In the genomic region with DNA sequence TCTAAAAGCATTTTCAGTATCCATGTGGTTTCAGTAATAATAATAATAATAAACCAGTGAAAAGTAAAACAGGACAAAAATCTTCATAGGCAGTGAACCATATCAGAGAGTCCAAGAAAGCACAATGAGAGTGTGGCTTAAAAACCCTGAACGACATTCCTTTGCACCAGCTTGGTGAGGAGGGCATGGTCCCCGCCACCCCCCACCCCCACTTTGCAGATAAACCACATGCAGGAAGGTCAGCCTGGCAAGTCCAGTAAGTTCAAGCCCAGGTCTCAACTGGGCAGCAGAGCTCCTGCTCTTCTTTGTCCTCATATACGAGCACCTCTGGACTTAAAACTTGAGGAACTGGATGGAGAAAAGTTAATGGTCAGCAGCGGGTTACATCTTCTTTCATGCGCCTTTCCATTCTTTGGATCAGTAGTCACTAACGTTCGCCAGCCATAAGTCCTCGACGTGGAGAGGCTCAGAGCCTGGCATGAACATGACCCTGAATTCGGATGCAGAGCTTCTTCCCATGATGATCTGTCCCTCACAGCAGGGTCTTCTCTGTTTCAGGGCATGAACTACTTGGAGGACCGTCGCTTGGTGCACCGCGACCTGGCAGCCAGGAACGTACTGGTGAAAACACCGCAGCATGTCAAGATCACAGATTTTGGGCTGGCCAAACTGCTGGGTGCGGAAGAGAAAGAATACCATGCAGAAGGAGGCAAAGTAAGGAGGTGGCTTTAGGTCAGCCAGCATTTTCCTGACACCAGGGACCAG, we compare ENCODE assay signal across 28 cellular contexts.
A peak's percentile ranks its signal among the peaks of the same experiment; 100 is the strongest.
DNase-seq lines count a peak whose midpoint lies in the region; ATAC-seq and TF ChIP-seq lines count a peak whose summit lies in the region.
"Had no signal": no experiment of that assay in that cellular context is flagged by ENCODE, and none has a peak within 500 bp of the region (broad histone marks: within the 10 kb centered on the region; RNA-seq: fewer than 3 reads in every experiment).

No MANE protein-coding gene starts in this region.

- no peak overlapping the region for H3K23ac ChIP-seq in neuronal stem cell (ENCODE audit: low read depth, low read length, poor library complexity)

- ATAC-seq in GM23338 (no peak), HG03457 (IDR thresholded peaks at IDR 0.05; ENCODE audit: unreplicated experiment) (no peak)

- H3K9ac ChIP-seq in smooth muscle cell (ENCODE audit: low read depth), result no peak overlapping the region
- no peak overlapping the region for H3K9ac ChIP-seq in neuronal stem cell (ENCODE audit: low read depth, low read length, poor library complexity)

- H3K27ac ChIP-seq in GM23338 (ENCODE audit: low read depth), result no peak overlapping the region; the same call in 1 of the 2 replicates
- H3K27ac ChIP-seq in SJCRH30, result peak overlapping the region; percentile 74
- H3K27ac ChIP-seq in smooth muscle cell (ENCODE audit: low read depth), result no peak overlapping the region
- no peak overlapping the region for H3K27ac ChIP-seq in neuronal stem cell (replicated peaks; ENCODE audit: low read length)
- H3K27ac ChIP-seq: colonic mucosa, pancreas had no signal

- H2BK120ac ChIP-seq in neuronal stem cell (ENCODE audit: low read depth, low read length), result no peak overlapping the region

- H3K14ac ChIP-seq in neuronal stem cell (ENCODE audit: low read length), result no peak overlapping the region

- peaks cover 53% of the 10 kb centered on the region for H3K4me1 ChIP-seq in GM23338 (ENCODE audit: insufficient read depth)
- peaks cover 17% of the 10 kb centered on the region for H3K4me1 ChIP-seq in SJCRH30
- H3K4me1 ChIP-seq in smooth muscle cell (ENCODE audit: low read depth), result peaks cover 12% of the 10 kb centered on the region
- peaks cover 17 to 26% of the 10 kb centered on the region in 2 donors for H3K4me1 ChIP-seq in neuronal stem cell (ENCODE audit: control insufficient read depth in 2 of 2, insufficient read depth in 1 of 2, low read depth in 1 of 2, low read length in 2 of 2)

- no peaks in the 10 kb centered on the region; the same call in 2 of the 3 replicates for H3K9me3 Mint-ChIP-seq in GM23338
- no peaks in the 10 kb centered on the region for H3K9me3 Mint-ChIP-seq in progenitor cell of endocrine pancreas (ENCODE audit: low read depth)
- H3K9me3 Mint-ChIP-seq: activated CD4-positive, alpha-beta T cell treated with anti-CD3 and anti-CD28 coated beads, Interleukin-2, amount 10 ng/mL, durations not matched to agents 7 days and 5 days; activated naive CD4-positive, alpha-beta T cell treated with anti-CD3 and anti-CD28 coated beads, Interleukin-2, amount 10 ng/mL, durations not matched to agents 7 days and 5 days; activated T-helper 1 cell treated with anti-CD3 and anti-CD28 coated beads, Interleukin-12 subunit alpha, Interleukin-12 subunit beta, Interleukin-2, Interleukin-4 antibody, amounts not matched to agents 30 ng/mL and 10 ng/mL and 1 ng/mL, durations not matched to agents 14 hours and 24 hours and 36 hours; natural killer cell treated with Interleukin-12 subunit alpha and Interleukin-12 subunit beta and Interleukin-15 and Interleukin-18, amount 100 ng/mL, for 72 hours; stimulated activated effector memory CD8-positive, alpha-beta T cell treated with anti-CD3 and anti-CD28 coated beads, Interleukin-12 subunit alpha, Interleukin-12 subunit beta, amount 100 ng/mL, for 72 hours had no signal

- peak overlapping the region; percentile 14 for H3K4me2 ChIP-seq in GM23338
- H3K4me2 ChIP-seq in smooth muscle cell, result no peak overlapping the region
- H3K4me2 ChIP-seq in neuronal stem cell (ENCODE audit: insufficient read depth, low read length, poor library complexity, severe bottlenecking), result no peak overlapping the region

- H2BK12ac ChIP-seq in neuronal stem cell (ENCODE audit: low read length), result no peak overlapping the region

- no peak overlapping the region for H2AFZ ChIP-seq in GM23338
- H2AFZ ChIP-seq in smooth muscle cell (ENCODE audit: low read depth), result no peak overlapping the region
- no peak overlapping the region for H2AFZ ChIP-seq in neuronal stem cell (ENCODE audit: low read length)

- no peak for DNase-seq in GM23338 (ENCODE audit: low spot score)
- no peak for DNase-seq in SJCRH30
- peak; percentile 72 for DNase-seq in glomerular visceral epithelial cell (ENCODE audit: extremely low spot score)
- no peak for DNase-seq in progenitor cell of endocrine pancreas (ENCODE audit: low spot score, unreplicated experiment)
- DNase-seq in smooth muscle cell (lab: John Stamatoyannopoulos, UW; ENCODE audit: unreplicated experiment), result no peak
- no peak for DNase-seq in neuronal stem cell (ENCODE audit: low spot score)
- DNase-seq in NOMO-1 (lab: John Stamatoyannopoulos, UW; ENCODE audit: unreplicated experiment in 2 of 2), result no peak
- DNase-seq: activated CD4-positive, alpha-beta T cell treated with anti-CD3 and anti-CD28 coated beads, Interleukin-2, amount 10 ng/mL, durations not matched to agents 7 days and 5 days; activated naive CD4-positive, alpha-beta T cell treated with anti-CD3 and anti-CD28 coated beads, Interleukin-2, amount 10 ng/mL, durations not matched to agents 7 days and 5 days; amniotic stem cell; Calu3; colonic mucosa; DND-41; effector memory CD4-positive, alpha-beta T cell; foreskin keratinocyte; NCI-H1092; NCI-H187; NCI-H524; pancreas; PC-3; right cardiac atrium; stimulated activated CD4-positive, alpha-beta T cell treated with anti-CD3 and anti-CD28 coated beads, Interleukin-4, amount 100 ng/mL, for 1 hour; substantia nigra had no signal

- H3K27ac Mint-ChIP-seq in GM23338 (no peak overlapping the region), progenitor cell of endocrine pancreas (peak overlapping the region; percentile 31)
- H3K27ac Mint-ChIP-seq: activated CD4-positive, alpha-beta T cell treated with anti-CD3 and anti-CD28 coated beads, Interleukin-2, amount 10 ng/mL, durations not matched to agents 7 days and 5 days; activated naive CD4-positive, alpha-beta T cell treated with anti-CD3 and anti-CD28 coated beads, Interleukin-2, amount 10 ng/mL, durations not matched to agents 7 days and 5 days; activated T-helper 1 cell treated with anti-CD3 and anti-CD28 coated beads, Interleukin-12 subunit alpha, Interleukin-12 subunit beta, Interleukin-2, Interleukin-4 antibody, amounts not matched to agents 30 ng/mL and 10 ng/mL and 1 ng/mL, durations not matched to agents 14 hours and 24 hours and 36 hours; CD14-positive monocyte; natural killer cell treated with Interleukin-12 subunit alpha and Interleukin-12 subunit beta and Interleukin-15 and Interleukin-18, amount 100 ng/mL, for 72 hours; stimulated activated effector memory CD8-positive, alpha-beta T cell treated with anti-CD3 and anti-CD28 coated beads, Interleukin-12 subunit alpha, Interleukin-12 subunit beta, amount 100 ng/mL, for 72 hours had no signal

- H2BK15ac ChIP-seq in neuronal stem cell (ENCODE audit: low read length), result no peak overlapping the region

- H3K4ac ChIP-seq in neuronal stem cell (ENCODE audit: low read length), result no peak overlapping the region

- no peak overlapping the region for H3K4me3 ChIP-seq in GM23338
- no peak overlapping the region for H3K4me3 ChIP-seq in SJCRH30
- H3K4me3 ChIP-seq in smooth muscle cell, result no peak overlapping the region
- no peak overlapping the region for H3K4me3 ChIP-seq in neuronal stem cell (ENCODE audit: low read length in 2 of 2)
- H3K4me3 ChIP-seq: colonic mucosa, pancreas had no signal

- no peak overlapping the region for H2AK5ac ChIP-seq in neuronal stem cell (ENCODE audit: low read depth, low read length)

- no peaks in the 10 kb centered on the region for H4K20me1 ChIP-seq in GM23338 (replicated peaks; ENCODE audit: insufficient read depth)
- no peaks in the 10 kb centered on the region for H4K20me1 ChIP-seq in smooth muscle cell (ENCODE audit: low read depth)

- no peaks in the 10 kb centered on the region for H3K79me1 ChIP-seq in neuronal stem cell (ENCODE audit: low read depth, low read length)

- no peaks in the 10 kb centered on the region for H3K9me2 ChIP-seq in GM23338 (ENCODE audit: insufficient read depth)

- WGBS in smooth muscle cell (ENCODE audit: low lambda C conversion rate), result 95% methylated on average over 17 of the region's 17 CpGs
- WGBS in neuronal stem cell (ENCODE audit: extremely low coverage in 2 of 2, insufficient read length in 2 of 2, insufficient replicate concordance in 1 of 2), 2 donors, result no CpG with 5 or more reads among the region's 17 CpGs

- H3F3A ChIP-seq in GM23338 (replicated peaks; ENCODE audit: low read depth) (no peaks in the 10 kb centered on the region; the same call in 1 of the 2 replicates), smooth muscle cell (ENCODE audit: low read depth) (peaks cover 2% of the 10 kb centered on the region)

- H3K27me3 Mint-ChIP-seq in GM23338 (ENCODE audit: insufficient read depth, low read depth, poor library complexity), result peaks cover 12% of the 10 kb centered on the region
- H3K27me3 Mint-ChIP-seq in progenitor cell of endocrine pancreas, result no peaks in the 10 kb centered on the region

- no peak overlapping the region for H2BK5ac ChIP-seq in neuronal stem cell (ENCODE audit: low read length)

- H3K4me1 Mint-ChIP-seq in GM23338 (peaks cover 75% of the 10 kb centered on the region), progenitor cell of endocrine pancreas (ENCODE audit: low read depth) (peaks cover 33% of the 10 kb centered on the region)
- H3K4me1 Mint-ChIP-seq: activated CD4-positive, alpha-beta T cell treated with anti-CD3 and anti-CD28 coated beads, Interleukin-2, amount 10 ng/mL, durations not matched to agents 7 days and 5 days; activated naive CD4-positive, alpha-beta T cell treated with anti-CD3 and anti-CD28 coated beads, Interleukin-2, amount 10 ng/mL, durations not matched to agents 7 days and 5 days; CD14-positive monocyte had no signal

- H3K36me3 Mint-ChIP-seq in GM23338 (ENCODE audit: low read depth), result no peaks in the 10 kb centered on the region; the same call in 2 of the 3 replicates
- H3K36me3 Mint-ChIP-seq in progenitor cell of endocrine pancreas (ENCODE audit: insufficient read depth), result peaks cover 9% of the 10 kb centered on the region
- H3K36me3 Mint-ChIP-seq: activated naive CD4-positive, alpha-beta T cell treated with anti-CD3 and anti-CD28 coated beads, Interleukin-2, amount 10 ng/mL, durations not matched to agents 7 days and 5 days; CD14-positive monocyte; natural killer cell treated with Interleukin-12 subunit alpha and Interleukin-12 subunit beta and Interleukin-15 and Interleukin-18, amount 100 ng/mL, for 72 hours; stimulated activated effector memory CD8-positive, alpha-beta T cell treated with anti-CD3 and anti-CD28 coated beads, Interleukin-12 subunit alpha, Interleukin-12 subunit beta, amount 100 ng/mL, for 72 hours had no signal

- TF ChIP-seq CTCF in GM23338 (conservative IDR thresholded peaks at IDR 0.05; ENCODE audit: low read depth in 2 of 2) (no peak), progenitor cell of endocrine pancreas (IDR thresholded peaks at IDR 0.05; ENCODE audit: unreplicated experiment) (no peak), smooth muscle cell (IDR thresholded peaks at IDR 0.05; ENCODE audit: borderline replicate concordance, insufficient read depth, poor library complexity, severe bottlenecking) (no peak)

- no peak overlapping the region for H4K8ac ChIP-seq in neuronal stem cell (ENCODE audit: low read depth, low read length)

- H3K4me3 Mint-ChIP-seq in GM23338 (no peak overlapping the region), progenitor cell of endocrine pancreas (ENCODE audit: low read depth) (no peak overlapping the region)
- H3K4me3 Mint-ChIP-seq: activated CD4-positive, alpha-beta T cell treated with anti-CD3 and anti-CD28 coated beads, Interleukin-2, amount 10 ng/mL, durations not matched to agents 7 days and 5 days; activated naive CD4-positive, alpha-beta T cell treated with anti-CD3 and anti-CD28 coated beads, Interleukin-2, amount 10 ng/mL, durations not matched to agents 7 days and 5 days; activated T-helper 1 cell treated with anti-CD3 and anti-CD28 coated beads, Interleukin-12 subunit alpha, Interleukin-12 subunit beta, Interleukin-2, Interleukin-4 antibody, amounts not matched to agents 30 ng/mL and 10 ng/mL and 1 ng/mL, durations not matched to agents 14 hours and 24 hours and 36 hours; CD14-positive monocyte; natural killer cell treated with Interleukin-12 subunit alpha and Interleukin-12 subunit beta and Interleukin-15 and Interleukin-18, amount 100 ng/mL, for 72 hours; stimulated activated effector memory CD8-positive, alpha-beta T cell treated with anti-CD3 and anti-CD28 coated beads, Interleukin-12 subunit alpha, Interleukin-12 subunit beta, amount 100 ng/mL, for 72 hours had no signal

- H3K27me3 ChIP-seq in GM23338 (ENCODE audit: insufficient read depth) (no peaks in the 10 kb centered on the region), SJCRH30 (no peaks in the 10 kb centered on the region), smooth muscle cell (ENCODE audit: low read depth) (no peaks in the 10 kb centered on the region), neuronal stem cell (ENCODE audit: control insufficient read depth in 3 of 3, insufficient read depth in 3 of 3, low read depth in 1 of 3, low read length in 3 of 3) (no peaks in the 10 kb centered on the region)
- H3K27me3 ChIP-seq: colonic mucosa, foreskin keratinocyte, pancreas had no signal

- H3K79me2 ChIP-seq in GM23338 (replicated peaks; ENCODE audit: insufficient read depth) (no peaks in the 10 kb centered on the region), smooth muscle cell (ENCODE audit: low read depth) (no peaks in the 10 kb centered on the region)

- no peak overlapping the region for H3K18ac ChIP-seq in neuronal stem cell (ENCODE audit: low read length)

- H4K91ac ChIP-seq in neuronal stem cell (ENCODE audit: low read depth, low read length, poor library complexity), result no peak overlapping the region

- H3K9me3 ChIP-seq in SJCRH30 (replicated peaks), result no peaks in the 10 kb centered on the region
- H3K9me3 ChIP-seq in smooth muscle cell (replicated peaks; ENCODE audit: low read depth), result no peaks in the 10 kb centered on the region
- H3K9me3 ChIP-seq in neuronal stem cell (replicated peaks in 1 of 2; ENCODE audit: control insufficient read depth in 2 of 2, insufficient read depth in 1 of 2, low read depth in 1 of 2, low read length in 2 of 2), result no peaks in the 10 kb centered on the region
- H3K9me3 ChIP-seq: colonic mucosa, pancreas had no signal

- no peaks in the 10 kb centered on the region for H3K36me3 ChIP-seq in GM23338 (ENCODE audit: insufficient read depth)
- H3K36me3 ChIP-seq in SJCRH30, result no peaks in the 10 kb centered on the region
- H3K36me3 ChIP-seq in smooth muscle cell (ENCODE audit: low read depth), result no peaks in the 10 kb centered on the region
- peaks cover 0 to 2% of the 10 kb centered on the region in 2 donors for H3K36me3 ChIP-seq in neuronal stem cell (replicated peaks in 1 of 2; ENCODE audit: control insufficient read depth in 2 of 2, insufficient read depth in 2 of 2, low read length in 2 of 2)
- H3K36me3 ChIP-seq: colonic mucosa had no signal
